15 cellular contexts compared by ENCODE assay signal in the genomic region with DNA sequence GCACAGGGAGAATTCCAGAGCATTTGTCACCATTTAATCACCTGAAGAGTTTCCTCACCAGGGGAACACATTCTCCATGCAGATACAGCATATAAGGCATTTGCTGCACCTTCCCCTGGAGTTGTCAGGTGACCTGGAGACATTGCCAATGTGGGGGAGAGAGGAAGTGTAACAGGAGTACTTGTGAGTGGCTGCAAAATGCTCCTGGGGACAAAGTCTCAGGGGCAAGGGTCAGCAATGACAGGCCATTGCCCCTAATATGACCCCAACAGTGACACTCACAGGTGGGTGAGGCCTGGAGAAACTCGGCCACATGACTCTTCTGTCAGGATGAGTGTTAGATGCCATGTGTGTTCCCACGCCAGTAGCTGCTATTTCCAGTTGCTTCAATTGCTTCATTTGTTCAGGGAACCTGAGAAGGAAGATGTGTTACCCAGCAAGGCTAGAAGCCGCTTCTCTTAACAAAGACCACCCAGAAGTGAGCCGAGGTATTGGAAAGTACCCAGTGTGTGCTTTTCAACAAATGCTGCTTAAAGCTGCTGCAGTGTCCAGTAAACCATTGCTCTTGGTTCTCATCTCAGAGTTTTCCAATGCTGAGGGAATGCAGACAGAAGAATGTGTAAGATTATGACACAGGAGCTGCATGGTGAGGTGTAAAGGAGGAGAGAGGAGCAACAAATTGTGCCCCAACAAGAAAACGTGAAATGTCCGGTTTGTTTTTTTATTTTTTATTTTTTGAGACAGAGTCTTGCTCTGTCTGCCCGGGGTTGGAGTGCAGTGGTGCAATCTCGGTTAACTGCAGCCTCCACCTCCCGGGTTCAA.
A peak's percentile ranks its signal among the peaks of the same experiment; 100 is the strongest.
DNase-seq lines count a peak whose midpoint lies in the region; ATAC-seq, FAIRE-seq and TF ChIP-seq lines count a peak whose summit lies in the region.
"Had no signal": no experiment of that assay in that cellular context is flagged by ENCODE, and none has a peak within 500 bp of the region (broad histone marks: within the 10 kb centered on the region; RNA-seq: fewer than 3 reads in every experiment).

No MANE protein-coding gene starts in this region.

- peaks cover 4% of the 10 kb centered on the region for H3K36me3 Mint-ChIP-seq in progenitor cell of endocrine pancreas (ENCODE audit: insufficient read depth)
- no peaks in the 10 kb centered on the region for H3K36me3 Mint-ChIP-seq in HFFc6 (ENCODE audit: low read depth)

- H3K4me3 ChIP-seq in HL-60 (replicated peaks; ENCODE audit: insufficient read depth, low read length) (no peak overlapping the region), PC-9 (no peak overlapping the region)
- H3K4me3 ChIP-seq: esophagus muscularis mucosa, MG63, mucosa of descending colon had no signal

- no peak for ATAC-seq in HG03196 (IDR thresholded peaks at IDR 0.05; ENCODE audit: unreplicated experiment)

- BruUV-seq in PC-9 (replicated peaks; lab: Mats Ljungman, UMichigan), result no TSS peak

- peak overlapping the region; percentile 50 for H3K27ac ChIP-seq in HL-60 (replicated peaks)
- peak overlapping the region; percentile 66 for H3K27ac ChIP-seq in PC-9
- H3K27ac ChIP-seq: esophagus muscularis mucosa had no signal

- no peaks in the 10 kb centered on the region for H3K36me3 ChIP-seq in PC-9 (ENCODE audit: low read depth)
- H3K36me3 ChIP-seq: esophagus muscularis mucosa, MG63 had no signal

- H3K9me3 Mint-ChIP-seq in progenitor cell of endocrine pancreas (ENCODE audit: low read depth) (peaks cover 3% of the 10 kb centered on the region), HFFc6 (no peaks in the 10 kb centered on the region)

- FAIRE-seq in frontal cortex (lab: Jason Lieb, UNC), result no peak

- peaks cover 31% of the 10 kb centered on the region for H3K4me1 ChIP-seq in PC-9 (replicated peaks; ENCODE audit: insufficient read depth)
- H3K4me1 ChIP-seq: esophagus muscularis mucosa had no signal

- TF ChIP-seq CTCF in HL-60 (IDR thresholded peaks at IDR 0.05; ENCODE audit: insufficient read depth, low read length) (no peak), PC-9 (conservative IDR thresholded peaks at IDR 0.05) (no peak), progenitor cell of endocrine pancreas (IDR thresholded peaks at IDR 0.05; ENCODE audit: unreplicated experiment) (no peak), HFFc6 (IDR thresholded peaks at IDR 0.05) (no peak)

- no peak overlapping the region for H3K4me3 Mint-ChIP-seq in progenitor cell of endocrine pancreas (ENCODE audit: low read depth)
- no peak overlapping the region for H3K4me3 Mint-ChIP-seq in HFFc6

- no peaks in the 10 kb centered on the region for H3K9me2 ChIP-seq in PC-9 (ENCODE audit: insufficient read depth)

- intact Hi-C loops in PC-9 (cut with micrococcal nuclease; ENCODE audit: unreplicated experiment), result loop anchor here (5.0 kb wide), 1 partner anchor 44 kb away; no protein-coding TSS in a partner anchor

- peak in 1 of 2 experiments; percentile 33 for DNase-seq in HL-60 (ENCODE audit: low read depth in 1 of 2, low spot score in 1 of 2)
- DNase-seq in PC-9, result peak in 1 of 2 experiments; percentile 92
- DNase-seq in iPS-NIHi7 (ENCODE audit: extremely low spot score), result peak; percentile 57
- no peak for DNase-seq in progenitor cell of endocrine pancreas (ENCODE audit: low spot score, unreplicated experiment)
- DNase-seq in frontal cortex (ENCODE audit: low spot score in 2 of 2), result no peak
- DNase-seq in HFFc6, result no peak
- DNase-seq: activated CD4-positive, CD25-positive, alpha-beta regulatory T cell treated with anti-CD3 and anti-CD28 coated beads, Interleukin-2, amount 50 U/mL, for 72 hours; activated CD8-positive, alpha-beta memory T cell treated with anti-CD3 and anti-CD28 coated beads, Interleukin-2, amount 50 U/mL, for 4 hours; activated naive CD4-positive, alpha-beta T cell treated with Interleukin-2 at 50 U/mL for 16 hours; MG63; NCI-H2081 treated with DMSO at 0.1 percent for 48 hours had no signal

- H2AFZ ChIP-seq in PC-9, result no peak overlapping the region

- peak overlapping the region; percentile 14 for H3K4me2 ChIP-seq in PC-9

- no peaks in the 10 kb centered on the region for H3K79me2 ChIP-seq in PC-9 (ENCODE audit: low read depth)

- H3K4me1 Mint-ChIP-seq in progenitor cell of endocrine pancreas (ENCODE audit: low read depth) (peaks cover 13% of the 10 kb centered on the region), HFFc6 (ENCODE audit: low read depth) (peaks cover 8% of the 10 kb centered on the region)

- H3K27ac Mint-ChIP-seq in progenitor cell of endocrine pancreas (peak overlapping the region; percentile 5), HFFc6 (no peak overlapping the region)
- H3K27ac Mint-ChIP-seq: B cell had no signal

- peaks cover 13% of the 10 kb centered on the region; the same call in 1 of the 2 replicates for H3F3A ChIP-seq in PC-9 (ENCODE audit: insufficient read depth, low read depth)

- CTCF ChIA-PET in PC-9 (lab: Charles Lee), result no interaction called here

- POLR2A ChIA-PET in PC-9 (lab: Charles Lee; ENCODE audit: unreplicated experiment), result no interaction called here

- H3K27me3 ChIP-seq in HL-60 (ENCODE audit: insufficient read depth, poor library complexity, severe bottlenecking) (no peaks in the 10 kb centered on the region), PC-9 (ENCODE audit: insufficient read depth, low read depth) (no peaks in the 10 kb centered on the region)
- H3K27me3 ChIP-seq: esophagus muscularis mucosa, MG63 had no signal

- no peaks in the 10 kb centered on the region for H3K27me3 Mint-ChIP-seq in progenitor cell of endocrine pancreas
- H3K27me3 Mint-ChIP-seq in HFFc6 (ENCODE audit: insufficient read depth), result peaks cover 4% of the 10 kb centered on the region
- H3K27me3 Mint-ChIP-seq: B cell had no signal

- H4K20me1 ChIP-seq in PC-9 (ENCODE audit: insufficient read depth), result no peaks in the 10 kb centered on the region

- H3K9me3 ChIP-seq in PC-9 (ENCODE audit: insufficient read depth, low read depth), result no peaks in the 10 kb centered on the region
- H3K9me3 ChIP-seq: esophagus muscularis mucosa, MG63, mucosa of descending colon had no signal
